In genomic region chr9:18208166-18209059, GRCh38 we compare ENCODE assay signal across 8 cellular contexts.
DNase-seq lines count a peak whose midpoint lies in the region; ATAC-seq and TF ChIP-seq lines count a peak whose summit lies in the region.

No MANE protein-coding gene starts in this region.

- DNase-seq in Right ventricle myocardium superior (no peak), Right ventricle myocardium inferior (ENCODE audit: missing footprints) (no peak), RKO (ENCODE audit: low spot score) (peak; percentile 51), foreskin fibroblast (peak; percentile 16 to 61), retinal pigment epithelial cell (ENCODE audit: low read depth) (no peak), putamen (ENCODE audit: low spot score) (no peak)
- no peak for DNase-seq in activated naive CD4-positive, alpha-beta T cell treated with Interleukin-2 at 50 U/mL for 16 hours

- H3K4me3 ChIP-seq in foreskin fibroblast (ENCODE audit: low read depth in 1 of 2, low read length in 2 of 2) (no peak overlapping the region), retinal pigment epithelial cell (ENCODE audit: low read length) (no peak overlapping the region)

- TF ChIP-seq CTCF in foreskin fibroblast (IDR thresholded peaks at IDR 0.05; ENCODE audit: low read depth, low read length) (peak; percentile 57), retinal pigment epithelial cell (conservative IDR thresholded peaks at IDR 0.05; ENCODE audit: low read depth, low read length) (peak; percentile 90)

- intact Hi-C loops in Right ventricle myocardium superior (cut with DNase I): loop anchor here (10.0 kb wide), 1 partner anchor 54 kb away; no protein-coding TSS in a partner anchor
- intact Hi-C loops in Right ventricle myocardium inferior (cut with DNase I): no loop called here

- ATAC-seq in Right ventricle myocardium superior (ENCODE audit: poor library complexity) (peak; percentile 61), Right ventricle myocardium inferior (no peak), GM18909 (IDR thresholded peaks at IDR 0.05; ENCODE audit: poor library complexity, unreplicated experiment) (no peak)

Comparison
In these comparisons a context has a peak if more than half of its experiments do, and no peak if none do; other contexts are left out.
1. DNase-seq: peak in RKO (single experiment) and foreskin fibroblast (2 of 2); none in Right ventricle myocardium superior (single experiment), Right ventricle myocardium inferior (single experiment), retinal pigment epithelial cell (single experiment), activated naive CD4-positive, alpha-beta T cell treated with Interleukin-2 at 50 U/mL for 16 hours (single experiment) and putamen (single experiment).